ENCODE assay signal across 13 cellular contexts in the genomic region with DNA sequence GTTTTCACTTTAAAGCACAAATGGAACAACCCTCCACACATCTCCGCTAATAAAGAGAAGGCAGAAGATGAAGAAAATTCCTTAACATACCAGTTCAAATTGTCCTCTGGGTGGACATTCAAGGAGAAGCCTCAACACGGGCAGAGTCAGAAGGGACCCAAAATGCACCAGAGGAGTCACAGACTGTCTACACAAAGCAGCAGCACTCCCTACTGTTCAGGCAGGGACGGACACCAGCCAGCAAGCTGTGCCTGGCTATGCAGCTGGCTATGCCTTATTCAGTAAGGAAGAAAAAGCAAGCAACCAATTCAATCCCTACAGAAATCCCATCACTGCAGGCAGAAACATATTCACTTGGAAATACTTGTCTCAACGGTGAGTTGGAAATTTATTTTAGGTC. TPM values are rescaled to one million over a fixed set of nuclear protein-coding genes. Genes with fewer than 3 reads are reported as not detected.
DNase-seq lines count a peak whose midpoint lies in the region; ATAC-seq, FAIRE-seq and TF ChIP-seq lines count a peak whose summit lies in the region.
"Had no signal": no experiment of that assay in that cellular context is flagged by ENCODE, and none has a peak within 500 bp of the region (broad histone marks: within the 10 kb centered on the region; RNA-seq: fewer than 3 reads in every experiment).

No MANE protein-coding gene starts in this region.

- H2AK5ac ChIP-seq in neuronal stem cell (ENCODE audit: low read depth, low read length) = no peak overlapping the region

- H3K4ac ChIP-seq in neuronal stem cell (ENCODE audit: low read length) = no peak overlapping the region

- no peak for TF ChIP-seq POLR2A in erythroblast (IDR thresholded peaks at IDR 0.05; ENCODE audit: low read length)

- peak; percentile 20 to 23 for DNase-seq in erythroblast (lab: John Stamatoyannopoulos, UW)
- no peak for DNase-seq in naive thymus-derived CD4-positive, alpha-beta T cell
- no peak for DNase-seq in neuronal stem cell (ENCODE audit: low spot score)
- DNase-seq in NCI-H526 treated with DMSO at 0.1 percent for 48 hours (lab: John Stamatoyannopoulos, UW) = no peak
- DNase-seq in HTR-8/SVneo (ENCODE audit: insufficient read length, low spot score) = no peak
- DNase-seq in NCI-H187 (lab: John Stamatoyannopoulos, UW) = no peak
- DNase-seq: activated CD4-positive, alpha-beta T cell treated with anti-CD3 and anti-CD28 coated beads, Interleukin-2, amount 50 U/mL, for 48 hours had no signal

- no peak overlapping the region for H4K91ac ChIP-seq in neuronal stem cell (ENCODE audit: low read depth, low read length, poor library complexity)

- no peaks in the 10 kb centered on the region for H3K4me1 ChIP-seq in DOHH2 (ENCODE audit: control insufficient read depth, low read length)
- H3K4me1 ChIP-seq in OCI-LY1 (ENCODE audit: insufficient read depth, low read length, severe bottlenecking) = peaks cover 3% of the 10 kb centered on the region
- H3K4me1 ChIP-seq in naive thymus-derived CD4-positive, alpha-beta T cell (ENCODE audit: control insufficient read depth in 2 of 2, insufficient read depth in 2 of 2, low read length in 2 of 2) = peaks cover 0 to 4% of the 10 kb centered on the region in 2 donors
- H3K4me1 ChIP-seq in neuronal stem cell (ENCODE audit: control insufficient read depth in 2 of 2, insufficient read depth in 1 of 2, low read depth in 1 of 2, low read length in 2 of 2) = no peaks in the 10 kb centered on the region

- no peak overlapping the region for H2BK15ac ChIP-seq in neuronal stem cell (ENCODE audit: low read length)

- peaks cover 0 to 16% (median 4%) of the 10 kb centered on the region in 5 donors for H3K36me3 Mint-ChIP-seq in naive thymus-derived CD4-positive, alpha-beta T cell

- H4K20me1 ChIP-seq in DOHH2 (ENCODE audit: control insufficient read depth, insufficient read depth, low read depth, low read length) (0 out of 2 replicates have a peak, but pooled peaks cover 1% of the 10 kb centered on the region), OCI-LY1 (ENCODE audit: insufficient read depth, low read length) (no peaks in the 10 kb centered on the region)

- FAIRE-seq in HTR-8/SVneo (lab: Jason Lieb, UNC) = no peak

- H2BK12ac ChIP-seq in neuronal stem cell (ENCODE audit: low read length) = no peak overlapping the region

- H3K4me3 Mint-ChIP-seq in naive thymus-derived CD4-positive, alpha-beta T cell = no peak overlapping the region

- H3K4me2 ChIP-seq in DOHH2 (ENCODE audit: low read length) (no peak overlapping the region), OCI-LY1 (ENCODE audit: low read length) (no peak overlapping the region), neuronal stem cell (ENCODE audit: insufficient read depth, low read length, poor library complexity, severe bottlenecking) (no peak overlapping the region)

- ATAC-seq in naive thymus-derived CD4-positive, alpha-beta T cell = no peak
- ATAC-seq: Right ventricle myocardium inferior had no signal

- H2AFZ ChIP-seq in OCI-LY1 (ENCODE audit: low read length) (no peak overlapping the region), neuronal stem cell (ENCODE audit: low read length) (no peak overlapping the region)

- H3K4me3 ChIP-seq in DOHH2 (ENCODE audit: low read length) (no peak overlapping the region), OCI-LY1 (ENCODE audit: low read depth, low read length, poor library complexity, severe bottlenecking) (no peak overlapping the region), neuronal stem cell (ENCODE audit: low read length in 2 of 2) (no peak overlapping the region)
- H3K4me3 ChIP-seq in naive thymus-derived CD4-positive, alpha-beta T cell (ENCODE audit: low read length) = no peak overlapping the region
- H3K4me3 ChIP-seq: vagina had no signal

- H3K79me1 ChIP-seq in neuronal stem cell (ENCODE audit: low read depth, low read length) = peaks cover 6% of the 10 kb centered on the region

- no peaks in the 10 kb centered on the region for H3K9me3 Mint-ChIP-seq in naive thymus-derived CD4-positive, alpha-beta T cell

- H3K14ac ChIP-seq in neuronal stem cell (ENCODE audit: low read length) = no peak overlapping the region

- no peak overlapping the region for H2BK5ac ChIP-seq in neuronal stem cell (ENCODE audit: low read length)

- H2BK120ac ChIP-seq in neuronal stem cell (ENCODE audit: low read depth, low read length) = no peak overlapping the region

- CTCF ChIA-PET in naive thymus-derived CD4-positive, alpha-beta T cell (lab: Charles Lee) = interaction anchor here (0.6 to 1.6 kb wide), 3 partner anchors 15 to 46 kb away, joined by 3 to 4 read pairs (median 3); no protein-coding TSS in a partner anchor

- intact Hi-C loops in naive thymus-derived CD4-positive, alpha-beta T cell (cut with micrococcal nuclease) = no loop called here

- H3K36me3 ChIP-seq in DOHH2 (ENCODE audit: control insufficient read depth, low read length) = peaks cover 37% of the 10 kb centered on the region
- peaks cover 28% of the 10 kb centered on the region; the same call in 1 of the 2 replicates for H3K36me3 ChIP-seq in OCI-LY1 (ENCODE audit: insufficient read depth, low read length)
- H3K36me3 ChIP-seq in naive thymus-derived CD4-positive, alpha-beta T cell (ENCODE audit: control insufficient read depth in 2 of 3, insufficient read depth in 3 of 3, low read length in 3 of 3) = no peaks in the 10 kb centered on the region
- H3K36me3 ChIP-seq in neuronal stem cell (replicated peaks in 1 of 2; ENCODE audit: control insufficient read depth in 2 of 2, insufficient read depth in 2 of 2, low read length in 2 of 2) = peaks cover 3 to 51% of the 10 kb centered on the region in 2 donors
- H3K36me3 ChIP-seq: neutrophil, vagina had no signal

- peak overlapping the region in 5 of 9 donors; percentile 6 to 59 (median 11) for H3K27ac Mint-ChIP-seq in naive thymus-derived CD4-positive, alpha-beta T cell

- H4K8ac ChIP-seq in neuronal stem cell (ENCODE audit: low read depth, low read length) = no peak overlapping the region

- H3K27ac ChIP-seq in DOHH2 (ENCODE audit: low read depth, low read length) (no peak overlapping the region), OCI-LY1 (ENCODE audit: low read depth, low read length, poor library complexity, severe bottlenecking) (no peak overlapping the region), neuronal stem cell (replicated peaks; ENCODE audit: low read length) (no peak overlapping the region)
- no peak overlapping the region for H3K27ac ChIP-seq in naive thymus-derived CD4-positive, alpha-beta T cell (ENCODE audit: low read depth, low read length)
- H3K27ac ChIP-seq: neutrophil, vagina had no signal

- POLR2A ChIA-PET in naive thymus-derived CD4-positive, alpha-beta T cell (lab: Charles Lee) = no interaction called here

- TF ChIP-seq CTCF in DOHH2 (IDR thresholded peaks at IDR 0.05; ENCODE audit: low read depth, low read length, poor library complexity, severe bottlenecking) = peak; percentile 37
- TF ChIP-seq CTCF in OCI-LY1 (IDR thresholded peaks at IDR 0.05; ENCODE audit: low read length) = peak; percentile 27; the same call in 1 of the 2 replicates

- H3K23ac ChIP-seq in neuronal stem cell (ENCODE audit: low read depth, low read length, poor library complexity) = no peak overlapping the region

- no peaks in the 10 kb centered on the region for H3K9me2 ChIP-seq in DOHH2 (replicated peaks; ENCODE audit: control insufficient read depth, low read length)
- H3K9me2 ChIP-seq in OCI-LY1 (ENCODE audit: low read depth, low read length) = no peaks in the 10 kb centered on the region

- H3K79me2 ChIP-seq in DOHH2 (ENCODE audit: control insufficient read depth, low read length) (peaks cover 99% of the 10 kb centered on the region), OCI-LY1 (ENCODE audit: insufficient read depth, low read length) (peaks cover 94% of the 10 kb centered on the region)

- H3K27me3 ChIP-seq in DOHH2 (ENCODE audit: control insufficient read depth, low read length) (no peaks in the 10 kb centered on the region), OCI-LY1 (ENCODE audit: insufficient read depth, low read length) (no peaks in the 10 kb centered on the region), neuronal stem cell (ENCODE audit: control insufficient read depth in 3 of 3, insufficient read depth in 3 of 3, low read depth in 1 of 3, low read length in 3 of 3) (no peaks in the 10 kb centered on the region)
- H3K27me3 ChIP-seq in naive thymus-derived CD4-positive, alpha-beta T cell (ENCODE audit: control insufficient read depth in 2 of 2, insufficient read depth in 2 of 2, low read length in 2 of 2) = no peaks in the 10 kb centered on the region
- H3K27me3 ChIP-seq: neutrophil, vagina had no signal

- peaks cover 46 to 74% (median 59%) of the 10 kb centered on the region in 7 donors for H3K4me1 Mint-ChIP-seq in naive thymus-derived CD4-positive, alpha-beta T cell

- H3K9ac ChIP-seq in OCI-LY1 (ENCODE audit: low read length) = no peak overlapping the region
- no peak overlapping the region for H3K9ac ChIP-seq in neuronal stem cell (ENCODE audit: low read depth, low read length, poor library complexity)

- H3K9me3 ChIP-seq in DOHH2 (ENCODE audit: control insufficient read depth, insufficient read depth, low read length) (no peaks in the 10 kb centered on the region), OCI-LY1 (ENCODE audit: low read length) (no peaks in the 10 kb centered on the region), neuronal stem cell (replicated peaks in 1 of 2; ENCODE audit: control insufficient read depth in 2 of 2, insufficient read depth in 1 of 2, low read depth in 1 of 2, low read length in 2 of 2) (no peaks in the 10 kb centered on the region)
- no peaks in the 10 kb centered on the region for H3K9me3 ChIP-seq in naive thymus-derived CD4-positive, alpha-beta T cell (ENCODE audit: control insufficient read depth in 2 of 3, low read length in 3 of 3)
- H3K9me3 ChIP-seq: Caco-2, neutrophil, vagina had no signal

- H3F3A ChIP-seq in DOHH2 (ENCODE audit: control insufficient read depth, insufficient read depth) (0 out of 2 replicates have a peak, but pooled peaks cover 2% of the 10 kb centered on the region), OCI-LY1 (ENCODE audit: insufficient read depth, low read length) (no peaks in the 10 kb centered on the region)

- H3K27me3 Mint-ChIP-seq in naive thymus-derived CD4-positive, alpha-beta T cell = no peaks in the 10 kb centered on the region

- WGBS in neuronal stem cell (ENCODE audit: extremely low coverage in 2 of 2, insufficient read length in 2 of 2, insufficient replicate concordance in 1 of 2), 2 donors = no CpG with 5 or more reads among the region's 4 CpGs

- no peak overlapping the region for H3K18ac ChIP-seq in neuronal stem cell (ENCODE audit: low read length)

RNA-seq across cellular contexts. Expression of a gene that starts 8.1 kb away (rescaled TPM):
- total RNA-seq in naive thymus-derived CD4-positive, alpha-beta T cell = 100 to 1,000 TPM in 4 of 5 experiments, 10 to 100 TPM in 1; 99.4 to 145 (median 109) TPM
- 10 to 100 TPM; 65.4 to 77.7 TPM for polyA plus RNA-seq in naive thymus-derived CD4-positive, alpha-beta T cell
- 57.3 TPM for polyA plus RNA-seq in neuronal stem cell (2013, experiment 1 of 2)
- 54.2 TPM for polyA plus RNA-seq in neuronal stem cell (2013, experiment 2 of 2)

RNA-seq across cellular contexts. Expression of a gene that starts 10.7 kb away (rescaled TPM):
- total RNA-seq in naive thymus-derived CD4-positive, alpha-beta T cell = 10 to 100 TPM; 14.3 to 24.0 (median 20.4) TPM
- polyA plus RNA-seq in naive thymus-derived CD4-positive, alpha-beta T cell = 10 to 100 TPM; 24.6 to 30.5 TPM
- polyA plus RNA-seq in neuronal stem cell (2013, experiment 1 of 2) = 49.7 TPM
- 50.2 TPM for polyA plus RNA-seq in neuronal stem cell (2013, experiment 2 of 2)

RNA-seq across cellular contexts. Expression of a gene that starts 41.2 kb away (rescaled TPM):
- 1 to 10 TPM in 1 of 5 experiments, under 1 TPM in 4; 0.10 to 1.0 (median 0.67) TPM for total RNA-seq in naive thymus-derived CD4-positive, alpha-beta T cell
- under 1 TPM; 0.14 to 0.28 TPM for polyA plus RNA-seq in naive thymus-derived CD4-positive, alpha-beta T cell
- polyA plus RNA-seq in neuronal stem cell (2013, experiment 1 of 2) = 2.4 TPM
- 2.6 TPM for polyA plus RNA-seq in neuronal stem cell (2013, experiment 2 of 2)

RNA-seq across cellular contexts. Expression of a gene that starts 42.6 kb away (rescaled TPM):
- total RNA-seq in naive thymus-derived CD4-positive, alpha-beta T cell = 10 to 100 TPM; 29.6 to 86.3 (median 32.5) TPM
- polyA plus RNA-seq in naive thymus-derived CD4-positive, alpha-beta T cell = 10 to 100 TPM; 32.3 to 34.2 TPM
- 44.2 TPM for polyA plus RNA-seq in neuronal stem cell (2013, experiment 1 of 2)
- polyA plus RNA-seq in neuronal stem cell (2013, experiment 2 of 2) = 43.2 TPM

Comparison
In these comparisons a context has a peak if more than half of its experiments do, and no peak if none do; other contexts are left out.
1. DNase-seq: peak in erythroblast (2 of 2); none in naive thymus-derived CD4-positive, alpha-beta T cell (0 of 9), neuronal stem cell (single experiment), NCI-H526 treated with DMSO at 0.1 percent for 48 hours (single experiment), HTR-8/SVneo (single experiment) and NCI-H187 (0 of 2).